26 cellular contexts compared by ENCODE assay signal in the genomic region with DNA sequence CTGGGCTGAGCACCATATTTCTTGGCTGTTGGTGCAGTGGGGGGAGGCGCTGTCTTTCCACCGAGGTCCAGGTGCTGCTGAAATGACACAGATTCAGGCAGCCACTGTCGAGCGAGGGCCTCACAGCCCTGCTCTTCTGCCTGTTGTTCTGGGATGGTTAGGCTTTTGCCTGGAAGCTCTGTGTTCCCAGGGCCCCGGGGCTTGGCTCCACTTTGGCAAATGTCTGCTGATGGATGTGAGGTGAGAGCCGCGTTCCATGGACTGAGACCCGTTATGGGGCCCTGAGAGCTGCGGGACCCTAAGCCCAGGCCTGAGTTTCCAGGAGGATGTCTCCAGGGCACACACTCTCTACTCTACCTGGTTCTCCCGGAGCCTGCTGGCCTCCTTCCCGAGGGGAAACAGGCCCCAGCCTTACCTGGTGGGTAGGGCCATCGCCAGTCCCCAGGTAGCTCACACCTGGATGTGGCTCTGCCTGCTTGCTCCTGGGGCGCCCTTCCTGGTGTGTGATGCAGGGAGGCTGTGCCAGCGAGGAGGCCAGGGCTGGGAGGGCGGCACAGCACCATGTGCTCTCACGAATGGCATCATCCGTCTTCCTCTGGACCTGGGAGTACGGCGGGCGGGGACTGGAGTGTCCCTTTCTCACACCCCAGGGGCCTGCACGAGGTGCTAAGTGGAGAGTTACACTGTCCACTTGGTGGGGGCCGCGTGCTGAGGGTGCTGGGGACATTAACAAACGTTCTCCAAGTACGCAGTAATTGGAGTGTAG.
DNase-seq lines count a peak whose midpoint lies in the region; ATAC-seq and TF ChIP-seq lines count a peak whose summit lies in the region.
"Had no signal": no experiment of that assay in that cellular context is flagged by ENCODE, and none has a peak within 500 bp of the region (broad histone marks: within the 10 kb centered on the region; RNA-seq: fewer than 3 reads in every experiment).

No MANE protein-coding gene starts in this region.

- no peaks in the 10 kb centered on the region for H3K27me3 Mint-ChIP-seq in activated CD4-positive, alpha-beta T cell treated with anti-CD3 and anti-CD28 coated beads for 36 hours
- H3K27me3 Mint-ChIP-seq: activated naive CD8-positive, alpha-beta T cell treated with anti-CD3 and anti-CD28 coated beads for 36 hours; CD4-positive, CD25-positive, alpha-beta regulatory T cell; T-cell had no signal

- CTCF ChIA-PET in activated CD4-positive, alpha-beta T cell treated with anti-CD3 and anti-CD28 coated beads for 36 hours (lab: Charles Lee): no interaction called here
- CTCF ChIA-PET in HEK293 (lab: Yijun Ruan, JAX): interaction anchor here (0.5 to 0.7 kb wide), 2 partner anchors 364 to 398 kb away, joined by 4 to 6 read pairs; no protein-coding TSS in a partner anchor
- CTCF ChIA-PET in RWPE1 (lab: Yijun Ruan, JAX): interaction anchor here (0.6 kb wide), 1 partner anchor 447 kb away, joined by 3 read pairs; no protein-coding TSS in a partner anchor

- H3K36me3 ChIP-seq in HEK293 (ENCODE audit: control insufficient read depth in 2 of 2, insufficient read depth in 1 of 2, low read length in 2 of 2): no peaks in the 10 kb centered on the region
- no peaks in the 10 kb centered on the region for H3K36me3 ChIP-seq in sigmoid colon
- H3K36me3 ChIP-seq: breast epithelium, left lung, SJSA1, thoracic aorta had no signal

- H3K4me1 ChIP-seq in HEK293 (ENCODE audit: control insufficient read depth, insufficient read depth, low read length): no peaks in the 10 kb centered on the region
- H3K4me1 ChIP-seq in sigmoid colon: peaks cover 0 to 10% (median 5%) of the 10 kb centered on the region in 4 donors
- H3K4me1 ChIP-seq: breast epithelium, left lung, SJSA1 had no signal

- no peak for TF ChIP-seq EP300 in sigmoid colon (IDR thresholded peaks at IDR 0.05)

- H3K36me3 Mint-ChIP-seq in activated CD4-positive, alpha-beta T cell treated with anti-CD3 and anti-CD28 coated beads for 36 hours (ENCODE audit: low read depth): no peaks in the 10 kb centered on the region
- H3K36me3 Mint-ChIP-seq: activated naive CD8-positive, alpha-beta T cell treated with anti-CD3 and anti-CD28 coated beads for 36 hours; CD4-positive, CD25-positive, alpha-beta regulatory T cell; T-cell had no signal

- H3K4me3 ChIP-seq in HEK293 (ENCODE audit: low read depth, low read length) (no peak overlapping the region), sigmoid colon (no peak overlapping the region)
- H3K4me3 ChIP-seq: breast epithelium, left lung, SJSA1, skin epidermis, thoracic aorta had no signal

- no peak overlapping the region for H3K27ac ChIP-seq in HEK293 (ENCODE audit: extremely low read depth, low read depth, low read length)
- no peak overlapping the region for H3K27ac ChIP-seq in sigmoid colon
- H3K27ac ChIP-seq in RWPE1: no peak overlapping the region
- H3K27ac ChIP-seq: breast epithelium, left lung, SJSA1, skin epidermis, thoracic aorta had no signal

- DNase-seq in activated CD4-positive, alpha-beta T cell treated with anti-CD3 and anti-CD28 coated beads for 1 hour: peak; percentile 2
- no peak for DNase-seq in activated CD4-positive, alpha-beta T cell treated with anti-CD3 and anti-CD28 coated beads for 36 hours
- peak; percentile 87 for DNase-seq in mesenteric fat pad (ENCODE audit: low spot score)
- DNase-seq in sigmoid colon: peak; percentile 61
- no peak for DNase-seq in RWPE1 (ENCODE audit: low spot score)
- DNase-seq in sciatic nerve (ENCODE audit: low spot score): no peak
- no peak for DNase-seq in NCI-H774 (lab: John Stamatoyannopoulos, UW)
- DNase-seq: 8988T; activated CD4-positive, alpha-beta T cell treated with anti-CD3 and anti-CD28 coated beads, Interleukin-2, amount 50 U/mL, for 1 hour; activated gamma-delta T cell; activated naive CD8-positive, alpha-beta T cell treated with anti-CD3 and anti-CD28 coated beads for 36 hours; anterior cingulate cortex; Calu3; CD4-positive, CD25-positive, alpha-beta regulatory T cell; effector memory CD4-positive, alpha-beta T cell; erythroblast; mesendoderm; NCI-H1694; stimulated activated naive CD4-positive, alpha-beta T cell treated with Interleukin-2 at 50 U/mL for 16 hours had no signal

- H3K9me3 ChIP-seq in HEK293 (ENCODE audit: control insufficient read depth, insufficient read depth, low read depth, low read length) (no peaks in the 10 kb centered on the region), sigmoid colon (no peaks in the 10 kb centered on the region)
- H3K9me3 ChIP-seq: breast epithelium, left lung, SJSA1, thoracic aorta had no signal

- peaks cover 0 to 40% (median 10%) of the 10 kb centered on the region in 3 donors for H3K27me3 ChIP-seq in sigmoid colon
- H3K27me3 ChIP-seq: left lung, SJSA1 had no signal

- no peaks in the 10 kb centered on the region for H3K4me1 Mint-ChIP-seq in activated CD4-positive, alpha-beta T cell treated with anti-CD3 and anti-CD28 coated beads for 36 hours
- H3K4me1 Mint-ChIP-seq: activated naive CD8-positive, alpha-beta T cell treated with anti-CD3 and anti-CD28 coated beads for 36 hours; T-cell had no signal

- H3K4me3 Mint-ChIP-seq in activated CD4-positive, alpha-beta T cell treated with anti-CD3 and anti-CD28 coated beads for 36 hours: no peak overlapping the region
- H3K4me3 Mint-ChIP-seq: activated naive CD8-positive, alpha-beta T cell treated with anti-CD3 and anti-CD28 coated beads for 36 hours; CD4-positive, CD25-positive, alpha-beta regulatory T cell; T-cell had no signal

- intact Hi-C loops in activated CD4-positive, alpha-beta T cell treated with anti-CD3 and anti-CD28 coated beads for 36 hours (cut with DNase I, micrococcal nuclease): no loop called here
- intact Hi-C loops in sigmoid colon (cut with DNase I): no loop called here
- intact Hi-C loops in sciatic nerve (cut with DNase I): no loop called here

- H3K27ac Mint-ChIP-seq in activated CD4-positive, alpha-beta T cell treated with anti-CD3 and anti-CD28 coated beads for 36 hours: no peak overlapping the region
- H3K27ac Mint-ChIP-seq: activated naive CD8-positive, alpha-beta T cell treated with anti-CD3 and anti-CD28 coated beads for 36 hours; CD4-positive, CD25-positive, alpha-beta regulatory T cell; T-cell had no signal

- TF ChIP-seq POLR2A in sigmoid colon (IDR thresholded peaks at IDR 0.05): no peak

- H3K9me3 Mint-ChIP-seq in activated CD4-positive, alpha-beta T cell treated with anti-CD3 and anti-CD28 coated beads for 36 hours (ENCODE audit: low read depth): no peaks in the 10 kb centered on the region
- H3K9me3 Mint-ChIP-seq: activated naive CD8-positive, alpha-beta T cell treated with anti-CD3 and anti-CD28 coated beads for 36 hours; CD4-positive, CD25-positive, alpha-beta regulatory T cell; T-cell had no signal

- 72 to 84% methylated on average over 25 of the region's 25 CpGs for WGBS in sigmoid colon, 2 donors

- ATAC-seq in activated CD4-positive, alpha-beta T cell treated with anti-CD3 and anti-CD28 coated beads for 36 hours: no peak
- no peak for ATAC-seq in sciatic nerve
- ATAC-seq: left lung, T-cell had no signal

- POLR2A ChIA-PET in activated CD4-positive, alpha-beta T cell treated with anti-CD3 and anti-CD28 coated beads for 36 hours (lab: Charles Lee): no interaction called here
- POLR2A ChIA-PET in HEK293 (lab: Yijun Ruan, JAX) (no interaction called here), RWPE1 (lab: Yijun Ruan, JAX; ENCODE audit: low non-redundant PET) (no interaction called here)

- no peak for TF ChIP-seq CTCF in HEK293 (tag by site-specific recombination; IDR thresholded peaks at IDR 0.05)
- no peak for TF ChIP-seq CTCF in sigmoid colon (IDR thresholded peaks at IDR 0.05)
- TF ChIP-seq CTCF in RWPE1 (conservative IDR thresholded peaks at IDR 0.05; ENCODE audit: low read depth): no peak

TF ChIP-seq in HEK293, 187 proteins besides CTCF, POLR2A, EP300 and RAD21:
- TF ChIP-seq ZNF341 (tag by site-specific recombination; IDR thresholded peaks at IDR 0.05; ENCODE audit: low read depth): 0 out of 2 replicates have a peak, but pooled peaks have one; percentile 51
- TF ChIP-seq KLF16 (tag by site-specific recombination; IDR thresholded peaks at IDR 0.05): no peak

Comparison
In these comparisons a context has a peak if more than half of its experiments do, and no peak if none do; other contexts are left out.
1. DNase-seq: peak in activated CD4-positive, alpha-beta T cell treated with anti-CD3 and anti-CD28 coated beads for 1 hour (single experiment), mesenteric fat pad (single experiment) and sigmoid colon (single experiment); none in activated CD4-positive, alpha-beta T cell treated with anti-CD3 and anti-CD28 coated beads for 36 hours (single experiment), RWPE1 (single experiment), sciatic nerve (single experiment) and NCI-H774 (single experiment).